Comparison of ENCODE assay signal across 1 cellular context in the genomic region with DNA sequence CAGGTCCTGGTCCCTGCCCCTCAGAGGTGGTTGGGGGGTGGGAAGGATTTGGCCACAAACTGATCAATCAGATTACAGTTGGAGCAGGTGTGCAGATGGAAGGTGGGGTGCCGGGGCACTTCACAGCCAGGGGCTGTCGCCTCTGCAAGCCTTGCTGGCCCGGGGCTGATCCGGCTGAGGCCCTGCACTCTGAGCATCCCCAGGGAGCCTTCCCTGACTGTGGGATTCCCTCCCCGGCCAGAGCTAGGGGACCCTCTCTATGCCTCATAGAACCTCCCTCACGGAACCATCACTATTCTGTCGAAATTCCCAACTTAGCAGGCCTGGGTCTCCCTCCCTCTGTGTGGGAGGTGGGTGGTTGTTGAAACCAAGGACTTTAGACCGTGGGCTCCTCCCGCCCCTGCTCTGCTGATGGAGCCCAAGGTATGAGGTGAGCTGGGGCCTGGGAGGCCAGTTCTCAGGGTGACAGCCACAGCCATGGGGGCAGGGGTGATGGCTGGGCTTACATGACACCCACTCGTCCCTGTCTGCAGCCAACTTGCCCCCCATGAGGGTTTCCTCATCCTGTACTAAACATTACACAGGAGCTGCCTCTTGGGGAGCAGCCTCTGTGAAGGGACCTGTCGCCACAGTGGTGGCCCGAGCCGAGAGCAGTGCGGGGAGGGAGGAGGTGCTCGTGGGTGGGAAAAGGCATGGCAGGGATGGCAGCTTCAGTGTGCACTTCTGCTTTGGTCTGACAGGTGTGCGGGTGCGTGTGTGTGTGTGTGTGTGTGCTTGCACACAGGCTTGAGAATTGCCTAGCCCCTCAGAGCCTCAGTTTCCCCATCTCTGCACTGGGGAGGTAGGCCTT.
TF ChIP-seq lines count a peak whose summit lies in the region.

No MANE protein-coding gene starts in this region.

TF ChIP-seq in HepG2, 621 proteins besides CTCF, POLR2A, EP300 and RAD21 (continued from another document and continues in another):
- TF ChIP-seq STAT6 (CRISPR knock-in tag; IDR thresholded peaks at IDR 0.05; ENCODE audit: borderline replicate concordance) = no peak
- TF ChIP-seq ATAD3A (CRISPR knock-in tag; IDR thresholded peaks at IDR 0.05) = no peak
- no peak; the same call in 1 of the 2 replicates for TF ChIP-seq ELF1 (CRISPR knock-in tag; IDR thresholded peaks at IDR 0.05)
- TF ChIP-seq ZNF441 (CRISPR knock-in tag; IDR thresholded peaks at IDR 0.05; ENCODE audit: borderline replicate concordance) = no peak
- no peak for TF ChIP-seq ZNF775 (CRISPR knock-in tag; IDR thresholded peaks at IDR 0.05; ENCODE audit: borderline replicate concordance)
- no peak for TF ChIP-seq NFRKB (IDR thresholded peaks at IDR 0.05)
- no peak for TF ChIP-seq SSRP1 (CRISPR knock-in tag; IDR thresholded peaks at IDR 0.05)
- peak; percentile 69; the same call in 1 of the 2 replicates for TF ChIP-seq KDM6A (CRISPR knock-in tag; IDR thresholded peaks at IDR 0.05; ENCODE audit: low read depth)
- TF ChIP-seq, protein P1, sequence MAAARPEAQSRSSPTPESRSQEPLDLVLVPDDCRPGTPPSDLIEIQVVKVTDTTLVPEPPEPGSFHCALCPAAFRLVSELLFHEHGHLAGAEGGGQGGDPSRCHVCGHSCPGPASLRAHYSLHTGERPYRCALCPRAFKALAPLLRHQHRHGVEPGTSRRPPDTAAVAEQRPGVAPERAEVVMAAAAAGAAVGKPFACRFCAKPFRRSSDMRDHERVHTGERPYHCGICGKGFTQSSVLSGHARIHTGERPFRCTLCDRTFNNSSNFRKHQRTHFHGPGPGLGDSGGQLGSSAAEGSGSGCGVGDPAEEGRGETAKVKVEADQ (CRISPR knock-in tag; IDR thresholded peaks at IDR 0.05; ENCODE audit: borderline replicate concordance) = no peak
- no peak for TF ChIP-seq RFXANK (CRISPR knock-in tag; IDR thresholded peaks at IDR 0.05)
- no peak; the same call in 1 of the 2 replicates for TF ChIP-seq DPF2 (CRISPR knock-in tag; IDR thresholded peaks at IDR 0.05; ENCODE audit: borderline replicate concordance, low read depth)
- TF ChIP-seq, protein P2, sequence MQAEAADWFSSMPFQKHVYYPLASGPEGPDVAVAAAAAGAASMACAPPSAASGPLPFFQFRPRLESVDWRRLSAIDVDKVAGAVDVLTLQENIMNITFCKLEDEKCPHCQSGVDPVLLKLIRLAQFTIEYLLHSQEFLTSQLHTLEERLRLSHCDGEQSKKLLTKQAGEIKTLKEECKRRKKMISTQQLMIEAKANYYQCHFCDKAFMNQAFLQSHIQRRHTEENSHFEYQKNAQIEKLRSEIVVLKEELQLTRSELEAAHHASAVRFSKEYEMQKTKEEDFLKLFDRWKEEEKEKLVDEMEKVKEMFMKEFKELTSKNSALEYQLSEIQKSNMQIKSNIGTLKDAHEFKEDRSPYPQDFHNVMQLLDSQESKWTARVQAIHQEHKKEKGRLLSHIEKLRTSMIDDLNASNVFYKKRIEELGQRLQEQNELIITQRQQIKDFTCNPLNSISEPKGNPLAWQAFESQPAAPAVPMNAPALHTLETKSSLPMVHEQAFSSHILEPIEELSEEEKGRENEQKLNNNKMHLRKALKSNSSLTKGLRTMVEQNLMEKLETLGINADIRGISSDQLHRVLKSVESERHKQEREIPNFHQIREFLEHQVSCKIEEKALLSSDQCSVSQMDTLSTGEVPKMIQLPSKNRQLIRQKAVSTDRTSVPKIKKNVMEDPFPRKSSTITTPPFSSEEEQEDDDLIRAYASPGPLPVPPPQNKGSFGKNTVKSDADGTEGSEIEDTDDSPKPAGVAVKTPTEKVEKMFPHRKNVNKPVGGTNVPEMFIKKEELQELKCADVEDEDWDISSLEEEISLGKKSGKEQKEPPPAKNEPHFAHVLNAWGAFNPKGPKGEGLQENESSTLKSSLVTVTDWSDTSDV (CRISPR knock-in tag; IDR thresholded peaks at IDR 0.05) = no peak
- peak; percentile 74; the same call in 1 of the 2 replicates for TF ChIP-seq RXRB (CRISPR knock-in tag; IDR thresholded peaks at IDR 0.05; ENCODE audit: borderline replicate concordance)
- TF ChIP-seq MYNN (CRISPR knock-in tag; IDR thresholded peaks at IDR 0.05; ENCODE audit: low read depth) = no peak
- TF ChIP-seq, protein P3, sequence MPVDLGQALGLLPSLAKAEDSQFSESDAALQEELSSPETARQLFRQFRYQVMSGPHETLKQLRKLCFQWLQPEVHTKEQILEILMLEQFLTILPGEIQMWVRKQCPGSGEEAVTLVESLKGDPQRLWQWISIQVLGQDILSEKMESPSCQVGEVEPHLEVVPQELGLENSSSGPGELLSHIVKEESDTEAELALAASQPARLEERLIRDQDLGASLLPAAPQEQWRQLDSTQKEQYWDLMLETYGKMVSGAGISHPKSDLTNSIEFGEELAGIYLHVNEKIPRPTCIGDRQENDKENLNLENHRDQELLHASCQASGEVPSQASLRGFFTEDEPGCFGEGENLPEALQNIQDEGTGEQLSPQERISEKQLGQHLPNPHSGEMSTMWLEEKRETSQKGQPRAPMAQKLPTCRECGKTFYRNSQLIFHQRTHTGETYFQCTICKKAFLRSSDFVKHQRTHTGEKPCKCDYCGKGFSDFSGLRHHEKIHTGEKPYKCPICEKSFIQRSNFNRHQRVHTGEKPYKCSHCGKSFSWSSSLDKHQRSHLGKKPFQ (CRISPR knock-in tag; IDR thresholded peaks at IDR 0.05; ENCODE audit: insufficient replicate concordance) = no peak
- no peak for TF ChIP-seq JARID2 (CRISPR knock-in tag; IDR thresholded peaks at IDR 0.05; ENCODE audit: insufficient replicate concordance)
- TF ChIP-seq ZNF253 (CRISPR knock-in tag; IDR thresholded peaks at IDR 0.05; ENCODE audit: borderline replicate concordance) = no peak
- TF ChIP-seq GTF3A (CRISPR knock-in tag; conservative IDR thresholded peaks at IDR 0.05) = no peak
- TF ChIP-seq PBX3 (CRISPR knock-in tag; IDR thresholded peaks at IDR 0.05; ENCODE audit: borderline replicate concordance) = no peak
- no peak for TF ChIP-seq SATB2 (CRISPR knock-in tag; IDR thresholded peaks at IDR 0.05)
- TF ChIP-seq, protein P4, sequence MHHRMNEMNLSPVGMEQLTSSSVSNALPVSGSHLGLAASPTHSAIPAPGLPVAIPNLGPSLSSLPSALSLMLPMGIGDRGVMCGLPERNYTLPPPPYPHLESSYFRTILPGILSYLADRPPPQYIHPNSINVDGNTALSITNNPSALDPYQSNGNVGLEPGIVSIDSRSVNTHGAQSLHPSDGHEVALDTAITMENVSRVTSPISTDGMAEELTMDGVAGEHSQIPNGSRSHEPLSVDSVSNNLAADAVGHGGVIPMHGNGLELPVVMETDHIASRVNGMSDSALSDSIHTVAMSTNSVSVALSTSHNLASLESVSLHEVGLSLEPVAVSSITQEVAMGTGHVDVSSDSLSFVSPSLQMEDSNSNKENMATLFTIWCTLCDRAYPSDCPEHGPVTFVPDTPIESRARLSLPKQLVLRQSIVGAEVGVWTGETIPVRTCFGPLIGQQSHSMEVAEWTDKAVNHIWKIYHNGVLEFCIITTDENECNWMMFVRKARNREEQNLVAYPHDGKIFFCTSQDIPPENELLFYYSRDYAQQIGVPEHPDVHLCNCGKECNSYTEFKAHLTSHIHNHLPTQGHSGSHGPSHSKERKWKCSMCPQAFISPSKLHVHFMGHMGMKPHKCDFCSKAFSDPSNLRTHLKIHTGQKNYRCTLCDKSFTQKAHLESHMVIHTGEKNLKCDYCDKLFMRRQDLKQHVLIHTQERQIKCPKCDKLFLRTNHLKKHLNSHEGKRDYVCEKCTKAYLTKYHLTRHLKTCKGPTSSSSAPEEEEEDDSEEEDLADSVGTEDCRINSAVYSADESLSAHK (CRISPR knock-in tag; IDR thresholded peaks at IDR 0.05; ENCODE audit: borderline replicate concordance) = no peak
- TF ChIP-seq HNRNPH1 (optimal IDR thresholded peaks at IDR 0.05; ENCODE audit: low read depth, low read length) = no peak
- no peak for TF ChIP-seq ZNF879 (CRISPR knock-in tag; IDR thresholded peaks at IDR 0.05)
- no peak; the same call in 1 of the 2 replicates for TF ChIP-seq KDM5A (IDR thresholded peaks at IDR 0.05; ENCODE audit: borderline replicate concordance, low read length)
- TF ChIP-seq, protein P5, sequence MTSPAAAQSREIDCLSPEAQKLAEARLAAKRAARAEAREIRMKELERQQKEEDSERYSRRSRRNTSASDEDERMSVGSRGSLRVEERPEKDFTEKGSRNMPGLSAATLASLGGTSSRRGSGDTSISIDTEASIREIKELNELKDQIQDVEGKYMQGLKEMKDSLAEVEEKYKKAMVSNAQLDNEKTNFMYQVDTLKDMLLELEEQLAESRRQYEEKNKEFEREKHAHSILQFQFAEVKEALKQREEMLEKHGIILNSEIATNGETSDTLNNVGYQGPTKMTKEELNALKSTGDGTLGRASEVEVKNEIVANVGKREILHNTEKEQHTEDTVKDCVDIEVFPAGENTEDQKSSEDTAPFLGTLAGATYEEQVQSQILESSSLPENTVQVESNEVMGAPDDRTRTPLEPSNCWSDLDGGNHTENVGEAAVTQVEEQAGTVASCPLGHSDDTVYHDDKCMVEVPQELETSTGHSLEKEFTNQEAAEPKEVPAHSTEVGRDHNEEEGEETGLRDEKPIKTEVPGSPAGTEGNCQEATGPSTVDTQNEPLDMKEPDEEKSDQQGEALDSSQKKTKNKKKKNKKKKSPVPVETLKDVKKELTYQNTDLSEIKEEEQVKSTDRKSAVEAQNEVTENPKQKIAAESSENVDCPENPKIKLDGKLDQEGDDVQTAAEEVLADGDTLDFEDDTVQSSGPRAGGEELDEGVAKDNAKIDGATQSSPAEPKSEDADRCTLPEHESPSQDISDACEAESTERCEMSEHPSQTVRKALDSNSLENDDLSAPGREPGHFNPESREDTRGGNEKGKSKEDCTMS (CRISPR knock-in tag; conservative IDR thresholded peaks at IDR 0.05) = no peak
- no peak for TF ChIP-seq ZNF816 (CRISPR knock-in tag; IDR thresholded peaks at IDR 0.05; ENCODE audit: borderline replicate concordance)
- no peak for TF ChIP-seq ZNF282 (IDR thresholded peaks at IDR 0.05; ENCODE audit: partially characterized antibody)
- no peak for TF ChIP-seq ZNF354B (CRISPR knock-in tag; IDR thresholded peaks at IDR 0.05)
- no peak for TF ChIP-seq DBP (CRISPR knock-in tag; IDR thresholded peaks at IDR 0.05; ENCODE audit: not compliant biosample characterization)
- no peak for TF ChIP-seq KLF15 (CRISPR knock-in tag; IDR thresholded peaks at IDR 0.05; ENCODE audit: borderline replicate concordance)
- peak; percentile 62; the same call in 1 of the 2 replicates for TF ChIP-seq ZNF281 (CRISPR knock-in tag; IDR thresholded peaks at IDR 0.05; ENCODE audit: borderline replicate concordance)
